ENCODE assay signal across 18 cellular contexts in genomic region chr5:135095871-135096270, GRCh38.
DNase-seq lines count a peak whose midpoint lies in the region; ATAC-seq and TF ChIP-seq lines count a peak whose summit lies in the region.
"Had no signal": no experiment of that assay in that cellular context is flagged by ENCODE, and none has a peak within 500 bp of the region (broad histone marks: within the 10 kb centered on the region; RNA-seq: fewer than 3 reads in every experiment).

No MANE protein-coding gene starts in this region.

- dilution Hi-C loops in mammary epithelial cell (cut with HindIII; ENCODE audit: low sequenced_read_pairs) = no loop called here

- 71% methylated on average over 3 of the region's 3 CpGs for WGBS in mammary epithelial cell (ENCODE audit: low coverage, missing lambda C conversion rate)
- no CpG with 5 or more reads among the region's 3 CpGs for WGBS in neuronal stem cell (ENCODE audit: extremely low coverage in 2 of 2, insufficient read length in 2 of 2, insufficient replicate concordance in 1 of 2), 2 donors
- WGBS in sigmoid colon, 2 donors = 94 to 96% methylated on average over 3 of the region's 3 CpGs
- WGBS in hepatocyte (ENCODE audit: low lambda C conversion rate, missing lambda C conversion rate) = 89% methylated on average over 3 of the region's 3 CpGs

- no peak overlapping the region for H2BK12ac ChIP-seq in neuronal stem cell (ENCODE audit: low read length)

- no peaks in the 10 kb centered on the region for H3K9me2 ChIP-seq in hepatocyte (replicated peaks; ENCODE audit: insufficient read depth)

- H3K18ac ChIP-seq in neuronal stem cell (ENCODE audit: low read length) = no peak overlapping the region

- no peaks in the 10 kb centered on the region for H4K20me1 ChIP-seq in mammary epithelial cell (ENCODE audit: insufficient read depth, low read length)
- no peaks in the 10 kb centered on the region for H4K20me1 ChIP-seq in hepatocyte (ENCODE audit: insufficient read depth, poor library complexity, severe bottlenecking)
- H4K20me1 ChIP-seq: BLaER1 had no signal

- H3K27ac ChIP-seq in breast epithelium (peak overlapping the region; percentile 15 to 38), mammary epithelial cell (ENCODE audit: insufficient read depth, low read depth, low read length) (no peak overlapping the region), Peyer's patch (no peak overlapping the region), neuronal stem cell (replicated peaks; ENCODE audit: low read length) (no peak overlapping the region), sigmoid colon (no peak overlapping the region), hepatocyte (no peak overlapping the region)
- H3K27ac ChIP-seq: BLaER1, HL-60 had no signal

- CTCF ChIA-PET in mammary epithelial cell (lab: Charles Lee; ENCODE audit: low non-redundant PET) = no interaction called here

- no peaks in the 10 kb centered on the region for H3K79me2 ChIP-seq in mammary epithelial cell (ENCODE audit: insufficient read depth, low read length)
- no peaks in the 10 kb centered on the region for H3K79me2 ChIP-seq in hepatocyte

- no peak overlapping the region for H2AK5ac ChIP-seq in neuronal stem cell (ENCODE audit: low read depth, low read length)

- H3K4me2 ChIP-seq in mammary epithelial cell (ENCODE audit: insufficient read depth, low read depth, low read length) (no peak overlapping the region), neuronal stem cell (ENCODE audit: insufficient read depth, low read length, poor library complexity, severe bottlenecking) (no peak overlapping the region), hepatocyte (no peak overlapping the region)
- H3K4me2 ChIP-seq: BLaER1 had no signal

- H3K4me3 ChIP-seq in breast epithelium (no peak overlapping the region), mammary epithelial cell (replicated peaks in 1 of 3; ENCODE audit: insufficient read depth in 1 of 3, low read depth in 2 of 3, low read length in 3 of 3) (no peak overlapping the region), Peyer's patch (no peak overlapping the region), neuronal stem cell (ENCODE audit: low read length in 2 of 2) (no peak overlapping the region), sigmoid colon (no peak overlapping the region), hepatocyte (no peak overlapping the region)
- H3K4me3 ChIP-seq: BLaER1, GM12878, HAP-1 had no signal

- H2AFZ ChIP-seq in mammary epithelial cell (ENCODE audit: low read depth, low read length) = no peak overlapping the region
- no peak overlapping the region for H2AFZ ChIP-seq in neuronal stem cell (ENCODE audit: low read length)
- H2AFZ ChIP-seq in hepatocyte = no peak overlapping the region

- H3K9me3 ChIP-seq in breast epithelium (no peaks in the 10 kb centered on the region), mammary epithelial cell (replicated peaks; ENCODE audit: insufficient read depth, low read length) (no peaks in the 10 kb centered on the region), Peyer's patch (no peaks in the 10 kb centered on the region), neuronal stem cell (replicated peaks in 1 of 2; ENCODE audit: control insufficient read depth in 2 of 2, insufficient read depth in 1 of 2, low read depth in 1 of 2, low read length in 2 of 2) (no peaks in the 10 kb centered on the region), sigmoid colon (no peaks in the 10 kb centered on the region), hepatocyte (ENCODE audit: low read depth) (no peaks in the 10 kb centered on the region)
- H3K9me3 ChIP-seq: BLaER1, HAP-1 had no signal

- no peak for ATAC-seq in GM21619 (IDR thresholded peaks at IDR 0.05; ENCODE audit: unreplicated experiment)
- ATAC-seq: CD8-positive, alpha-beta T cell; GM12878 had no signal

- H3K9ac ChIP-seq in mammary epithelial cell (ENCODE audit: insufficient read depth, low read length) (no peak overlapping the region), neuronal stem cell (ENCODE audit: low read depth, low read length, poor library complexity) (no peak overlapping the region)
- H3K9ac ChIP-seq: BLaER1 had no signal

- no peak overlapping the region for H2BK120ac ChIP-seq in neuronal stem cell (ENCODE audit: low read depth, low read length)

- DNase-seq in breast epithelium (ENCODE audit: low spot score in 2 of 2) (no peak), mammary epithelial cell (no peak), Peyer's patch (peak in 2 of 3 donors; percentile 15 to 27), neuronal stem cell (ENCODE audit: low spot score) (no peak), sigmoid colon (peak; percentile 34), hepatocyte (ENCODE audit: low spot score) (no peak), NCI-H2081 (lab: John Stamatoyannopoulos, UW) (no peak)
- DNase-seq: 8988T, DMS 273 treated with DMSO at 0.1 percent for 48 hours, DMS53, DND-41, EL had no signal

- TF ChIP-seq POLR2A in breast epithelium (IDR thresholded peaks at IDR 0.05) = no peak
- no peak for TF ChIP-seq POLR2A in Peyer's patch (IDR thresholded peaks at IDR 0.05)
- TF ChIP-seq POLR2A in sigmoid colon (IDR thresholded peaks at IDR 0.05) = no peak

- intact Hi-C loops in breast epithelium (cut with DNase I; ENCODE audit: low total_unique reads) = no loop called here
- intact Hi-C loops in mammary epithelial cell (cut with micrococcal nuclease) = no loop called here
- intact Hi-C loops in sigmoid colon (cut with DNase I) = no loop called here

- H3K36me3 ChIP-seq in breast epithelium = no peaks in the 10 kb centered on the region
- H3K36me3 ChIP-seq in mammary epithelial cell (ENCODE audit: insufficient read depth, low read length) = no peaks in the 10 kb centered on the region
- no peaks in the 10 kb centered on the region for H3K36me3 ChIP-seq in Peyer's patch
- no peaks in the 10 kb centered on the region for H3K36me3 ChIP-seq in neuronal stem cell (replicated peaks in 1 of 2; ENCODE audit: control insufficient read depth in 2 of 2, insufficient read depth in 2 of 2, low read length in 2 of 2)
- no peaks in the 10 kb centered on the region for H3K36me3 ChIP-seq in sigmoid colon
- no peaks in the 10 kb centered on the region for H3K36me3 ChIP-seq in hepatocyte (replicated peaks; ENCODE audit: insufficient read depth, low read depth)
- H3K36me3 ChIP-seq: BLaER1, HAP-1 had no signal

- H4K8ac ChIP-seq in neuronal stem cell (ENCODE audit: low read depth, low read length) = no peak overlapping the region

- H3K23ac ChIP-seq in neuronal stem cell (ENCODE audit: low read depth, low read length, poor library complexity) = no peak overlapping the region

- no peak for TF ChIP-seq CTCF in breast epithelium (IDR thresholded peaks at IDR 0.05)
- TF ChIP-seq CTCF in mammary epithelial cell (conservative IDR thresholded peaks at IDR 0.05 in 1 of 2, IDR thresholded peaks at IDR 0.05 in 1 of 2; ENCODE audit: extremely low read depth in 1 of 2, insufficient read depth in 1 of 2, low read depth in 1 of 2, low read length in 2 of 2) = no peak
- no peak for TF ChIP-seq CTCF in Peyer's patch (IDR thresholded peaks at IDR 0.05)
- no peak for TF ChIP-seq CTCF in sigmoid colon (IDR thresholded peaks at IDR 0.05)
- no peak for TF ChIP-seq CTCF in hepatocyte (IDR thresholded peaks at IDR 0.05; ENCODE audit: poor library complexity)

- H2BK5ac ChIP-seq in neuronal stem cell (ENCODE audit: low read length) = no peak overlapping the region

- peak overlapping the region; percentile 91 for H2BK15ac ChIP-seq in neuronal stem cell (ENCODE audit: low read length)

- H3K4me1 ChIP-seq in breast epithelium (no peaks in the 10 kb centered on the region), mammary epithelial cell (ENCODE audit: insufficient read depth, low read length) (no peaks in the 10 kb centered on the region), Peyer's patch (no peaks in the 10 kb centered on the region), neuronal stem cell (ENCODE audit: control insufficient read depth in 2 of 2, insufficient read depth in 1 of 2, low read depth in 1 of 2, low read length in 2 of 2) (peaks cover 0 to 13% of the 10 kb centered on the region in 2 donors), sigmoid colon (no peaks in the 10 kb centered on the region), hepatocyte (ENCODE audit: insufficient read depth) (no peaks in the 10 kb centered on the region)
- H3K4me1 ChIP-seq: BLaER1, HAP-1 had no signal

- H3K79me1 ChIP-seq in neuronal stem cell (ENCODE audit: low read depth, low read length) = no peaks in the 10 kb centered on the region

- no peak overlapping the region for H4K91ac ChIP-seq in neuronal stem cell (ENCODE audit: low read depth, low read length, poor library complexity)

- H3K4ac ChIP-seq in neuronal stem cell (ENCODE audit: low read length) = no peak overlapping the region

- H3K27me3 ChIP-seq in breast epithelium (no peaks in the 10 kb centered on the region), mammary epithelial cell (ENCODE audit: insufficient read depth, low read length) (no peaks in the 10 kb centered on the region), Peyer's patch (no peaks in the 10 kb centered on the region), neuronal stem cell (ENCODE audit: control insufficient read depth in 3 of 3, insufficient read depth in 3 of 3, low read depth in 1 of 3, low read length in 3 of 3) (peaks cover 0 to 2% (median 0%) of the 10 kb centered on the region in 3 experiments), sigmoid colon (no peaks in the 10 kb centered on the region), hepatocyte (no peaks in the 10 kb centered on the region)
- H3K27me3 ChIP-seq: BLaER1 had no signal

- TF ChIP-seq EP300 in sigmoid colon (IDR thresholded peaks at IDR 0.05) = no peak

- no peak overlapping the region for H3K14ac ChIP-seq in neuronal stem cell (ENCODE audit: low read length)

- in situ Hi-C loops in mammary epithelial cell (cut with MboI; ENCODE audit: low sequenced_read_pairs in 2 of 2) = no loop called here

- BruUV-seq in mammary epithelial cell (replicated peaks; lab: Mats Ljungman, UMichigan) = no TSS peak

Comparison
In these comparisons a context has a peak if more than half of its experiments do, and no peak if none do; other contexts are left out.
1. H3K27ac ChIP-seq: peak in breast epithelium (2 of 2); none in mammary epithelial cell (single experiment), Peyer's patch (0 of 4), neuronal stem cell (single experiment), sigmoid colon (0 of 4) and hepatocyte (single experiment).
2. DNase-seq: peak in Peyer's patch (2 of 3) and sigmoid colon (single experiment); none in breast epithelium (0 of 2), mammary epithelial cell (single experiment), neuronal stem cell (single experiment), hepatocyte (single experiment) and NCI-H2081 (0 of 2).